16 cellular contexts compared by ENCODE assay signal in the genomic region with DNA sequence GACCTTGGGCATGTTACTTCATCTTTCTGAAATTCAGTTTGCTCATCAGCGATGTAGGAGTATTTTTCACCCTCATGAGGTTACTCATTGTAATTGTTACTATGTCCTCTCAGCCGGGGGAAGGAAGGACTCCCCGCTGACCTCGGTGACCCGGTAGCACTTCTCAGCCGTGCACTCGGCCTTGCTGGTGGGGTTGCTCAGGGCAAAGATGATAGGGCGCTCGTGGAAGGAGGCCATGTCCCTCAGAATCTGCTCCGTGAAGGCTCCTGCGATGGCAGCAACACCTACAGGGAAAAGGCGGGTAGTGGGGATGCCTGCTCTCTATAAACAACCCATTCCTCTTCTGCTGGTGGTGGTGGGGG.
"Had no signal": no experiment of that assay in that cellular context is flagged by ENCODE, and none has a peak within 500 bp of the region (broad histone marks: within the 10 kb centered on the region; RNA-seq: fewer than 3 reads in every experiment).

No MANE protein-coding gene starts in this region.

- H3K4me3 Mint-ChIP-seq: immature natural killer cell; naive thymus-derived CD8-positive, alpha-beta T cell had no signal

- H3K9me3 Mint-ChIP-seq: immature natural killer cell; naive thymus-derived CD8-positive, alpha-beta T cell had no signal

- H3K36me3 Mint-ChIP-seq: naive thymus-derived CD8-positive, alpha-beta T cell had no signal

- ATAC-seq: foreskin keratinocyte; left lung; mucosa of descending colon; naive thymus-derived CD8-positive, alpha-beta T cell; sciatic nerve had no signal

- H3K27me3 Mint-ChIP-seq: naive thymus-derived CD8-positive, alpha-beta T cell had no signal

- DNase-seq: dermis blood vessel endothelial cell; erythroblast; foreskin keratinocyte; immature natural killer cell; mucosa of descending colon; naive thymus-derived CD8-positive, alpha-beta T cell; spleen; stimulated activated CD4-positive, alpha-beta T cell treated with anti-CD3 and anti-CD28 coated beads, Interleukin-15, amount 100 ng/mL, for 24 hours; stimulated activated CD4-positive, alpha-beta T cell treated with anti-CD3 and anti-CD28 coated beads, Interleukin-1b, Interleukin-23, amount 100 ng/mL, for 48 hours; stimulated activated CD4-positive, alpha-beta T cell treated with anti-CD3 and anti-CD28 coated beads, Interleukin-4, amount 100 ng/mL, for 24 hours; stimulated activated naive CD4-positive, alpha-beta T cell; tibial artery; upper lobe of left lung; uterus had no signal

- H3K27ac Mint-ChIP-seq: immature natural killer cell; naive thymus-derived CD8-positive, alpha-beta T cell had no signal
